1 cellular context compared by ENCODE assay signal in the genomic region with DNA sequence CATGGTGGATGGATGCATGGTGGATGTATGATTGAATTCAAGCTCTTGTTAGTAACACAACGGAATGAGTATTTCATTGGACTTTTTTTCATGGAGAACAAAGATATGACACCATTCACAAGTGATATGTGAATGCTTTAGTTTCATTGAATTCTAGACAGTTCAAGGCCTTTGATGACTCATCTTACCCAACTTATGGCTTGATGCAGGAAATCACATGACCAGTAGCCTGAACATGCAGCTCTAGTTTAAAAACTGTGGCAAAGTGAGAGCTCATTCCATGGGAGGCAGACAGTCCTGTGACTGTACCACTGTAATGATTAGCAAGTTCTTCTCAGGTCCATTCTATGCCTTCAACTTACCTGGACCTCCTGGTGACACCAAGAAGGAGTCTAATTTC.
TF ChIP-seq lines count a peak whose summit lies in the region.

No MANE protein-coding gene starts in this region.

TF ChIP-seq in GM23338, 12 proteins besides CTCF, POLR2A, EP300 and RAD21 (continued from another document):
- TF ChIP-seq REST (IDR thresholded peaks at IDR 0.05; ENCODE audit: unreplicated experiment) (no peak), ZNF331 (CRISPR knock-in tag; IDR thresholded peaks at IDR 0.05; ENCODE audit: low read depth) (no peak), STAT1 (IDR thresholded peaks at IDR 0.05; ENCODE audit: unreplicated experiment) (no peak), CREB1 (CRISPR knock-in tag; IDR thresholded peaks at IDR 0.05; ENCODE audit: low read depth) (no peak), POLR2AphosphoS5 (IDR thresholded peaks at IDR 0.05; ENCODE audit: low read depth) (no peak)
- TF ChIP-seq, protein P1, sequence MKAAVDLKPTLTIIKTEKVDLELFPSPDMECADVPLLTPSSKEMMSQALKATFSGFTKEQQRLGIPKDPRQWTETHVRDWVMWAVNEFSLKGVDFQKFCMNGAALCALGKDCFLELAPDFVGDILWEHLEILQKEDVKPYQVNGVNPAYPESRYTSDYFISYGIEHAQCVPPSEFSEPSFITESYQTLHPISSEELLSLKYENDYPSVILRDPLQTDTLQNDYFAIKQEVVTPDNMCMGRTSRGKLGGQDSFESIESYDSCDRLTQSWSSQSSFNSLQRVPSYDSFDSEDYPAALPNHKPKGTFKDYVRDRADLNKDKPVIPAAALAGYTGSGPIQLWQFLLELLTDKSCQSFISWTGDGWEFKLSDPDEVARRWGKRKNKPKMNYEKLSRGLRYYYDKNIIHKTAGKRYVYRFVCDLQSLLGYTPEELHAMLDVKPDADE (IDR thresholded peaks at IDR 0.05), result no peak
